Comparison of ENCODE assay signal across 22 cellular contexts in genomic region chr3:131329774-131330173, GRCh38. TPM values are rescaled to one million over a fixed set of nuclear protein-coding genes. Genes with fewer than 3 reads are reported as not detected.
DNase-seq lines count a peak whose midpoint lies in the region; ATAC-seq, FAIRE-seq and TF ChIP-seq lines count a peak whose summit lies in the region.
"Had no signal": no experiment of that assay in that cellular context is flagged by ENCODE, and none has a peak within 500 bp of the region (broad histone marks: within the 10 kb centered on the region; RNA-seq: fewer than 3 reads in every experiment).

No MANE protein-coding gene starts in this region.

- no peak overlapping the region for H3K23ac ChIP-seq in H1 (ENCODE audit: insufficient read length)

- TF ChIP-seq CTCF in GM13977 (IDR thresholded peaks at IDR 0.05; ENCODE audit: extremely low read depth, insufficient read depth, missing control alignments) = no peak
- TF ChIP-seq CTCF in H1 (IDR thresholded peaks at IDR 0.05; ENCODE audit: control extremely low read depth in 1 of 3, insufficient read depth in 1 of 3, low read depth in 1 of 3, low read length in 3 of 3) = no peak
- TF ChIP-seq CTCF in dorsolateral prefrontal cortex (IDR thresholded peaks at IDR 0.05 in 54 of 56, conservative IDR thresholded peaks at IDR 0.05 in 2 of 56; ENCODE audit: low read depth in 1 of 56, partially characterized antibody in 56 of 56) = no peak

- H3K4me1 ChIP-seq in H1 (replicated peaks in 1 of 4; ENCODE audit: control insufficient read depth in 3 of 4, insufficient read depth in 4 of 4, low read length in 3 of 4) = peaks cover 0 to 3% (median 0%) of the 10 kb centered on the region in 4 experiments; a peak in 3 of 7 replicates

- H3K79me2 ChIP-seq in H1 (ENCODE audit: control insufficient read depth in 1 of 2, insufficient read depth in 2 of 2, low read length in 2 of 2) = no peaks in the 10 kb centered on the region

- H3K36me3 ChIP-seq in H1 (ENCODE audit: control insufficient read depth in 2 of 4, insufficient read depth in 4 of 4, low read length in 3 of 4) = no peaks in the 10 kb centered on the region

- H2BK15ac ChIP-seq in H1 (ENCODE audit: low read length) = no peak overlapping the region

- no peak for FAIRE-seq in H1 (lab: Jason Lieb, UNC)
- FAIRE-seq: endothelial cell of umbilical vein had no signal

- H4K8ac ChIP-seq in H1 (ENCODE audit: extremely low read depth, insufficient read depth, low read length) = no peak overlapping the region

- TF ChIP-seq EP300 in H1 (IDR thresholded peaks at IDR 0.05; ENCODE audit: borderline replicate concordance in 1 of 2, low read depth in 2 of 2, low read length in 2 of 2) = no peak

- H3K4me3 Mint-ChIP-seq in natural killer cell treated with Interleukin-12 subunit alpha and Interleukin-12 subunit beta and Interleukin-15 and Interleukin-18, amount 100 ng/mL, for 72 hours = no peak overlapping the region
- H3K4me3 Mint-ChIP-seq: T-helper 2 cell treated with Interferon-gamma antibody and Interleukin-4, amounts not matched to agents 5 μg/mL and 100 μg/mL, for 36 hours had no signal

- no peaks in the 10 kb centered on the region; a peak in 1 of 7 replicates for H3K27me3 ChIP-seq in H1 (replicated peaks in 1 of 4; ENCODE audit: control insufficient read depth in 3 of 4, extremely low read depth in 1 of 4, insufficient read depth in 3 of 4, low read length in 3 of 4)
- no peaks in the 10 kb centered on the region for H3K27me3 ChIP-seq in dorsolateral prefrontal cortex

- H3K56ac ChIP-seq in H1 (replicated peaks; ENCODE audit: insufficient read length, low read depth, low read length) = no peak overlapping the region

- H4K5ac ChIP-seq in H1 (ENCODE audit: insufficient read length, low read depth, low read length) = no peak overlapping the region

- H2BK120ac ChIP-seq in H1 (replicated peaks; ENCODE audit: low read depth, low read length) = no peak overlapping the region

- intact Hi-C loops in dorsolateral prefrontal cortex (cut with DNase I) = no loop called here

- peak overlapping the region; percentile 54 for H4K91ac ChIP-seq in H1 (replicated peaks; ENCODE audit: insufficient read length, low read length)

- H3K4me2 ChIP-seq in H1 (ENCODE audit: insufficient read depth in 1 of 2, low read depth in 2 of 2, low read length in 2 of 2) = no peak overlapping the region

- no peak for TF ChIP-seq RAD21 in H1 (IDR thresholded peaks at IDR 0.05 in 1 of 2, conservative IDR thresholded peaks at IDR 0.05 in 1 of 2; ENCODE audit: low read depth in 2 of 2, low read length in 2 of 2)

- no peak overlapping the region for H3K27ac ChIP-seq in H1 (ENCODE audit: low read depth, low read length)
- no peak overlapping the region for H3K27ac ChIP-seq in dorsolateral prefrontal cortex

- H2BK5ac ChIP-seq in H1 (ENCODE audit: low read depth, low read length) = no peak overlapping the region

- CTCF ChIA-PET in H1 (lab: Charles Lee; ENCODE audit: partially characterized antibody) = no interaction called here

- H3K27ac Mint-ChIP-seq in natural killer cell treated with Interleukin-12 subunit alpha and Interleukin-12 subunit beta and Interleukin-15 and Interleukin-18, amount 100 ng/mL, for 72 hours = no peak overlapping the region
- H3K27ac Mint-ChIP-seq: T-helper 2 cell treated with Interferon-gamma antibody and Interleukin-4, amounts not matched to agents 5 μg/mL and 100 μg/mL, for 36 hours had no signal

- WGBS in H1 (ENCODE audit: extremely low coverage in 1 of 2, insufficient coverage in 1 of 2, insufficient read length in 1 of 2, insufficient replicate concordance in 2 of 2, low coverage in 1 of 2, low lambda C conversion rate in 2 of 2, missing lambda C conversion rate in 1 of 2), 2 experiments = 94% methylated on average over 5 of the region's 5 CpGs; no CpG with 5 or more reads in 1 of the 2 experiments

- no peak for TF ChIP-seq POLR2A in H1 (IDR thresholded peaks at IDR 0.05; ENCODE audit: control extremely low read depth in 1 of 2, low read depth in 2 of 2, low read length in 2 of 2)

- no peak overlapping the region for H2AK5ac ChIP-seq in H1 (ENCODE audit: low read depth, low read length)

- peak; percentile 76 for ATAC-seq in GM19395 (IDR thresholded peaks at IDR 0.05; ENCODE audit: unreplicated experiment)
- ATAC-seq in HG03159 (IDR thresholded peaks at IDR 0.05; ENCODE audit: unreplicated experiment) = peak; percentile 61
- ATAC-seq in natural killer cell treated with Interleukin-12 subunit alpha and Interleukin-12 subunit beta and Interleukin-15 and Interleukin-18, amount 100 ng/mL, for 72 hours = no peak
- ATAC-seq: left cardiac atrium, right cardiac atrium had no signal

- no peak overlapping the region for H3K18ac ChIP-seq in H1 (ENCODE audit: extremely low read depth, low read length)

- no peaks in the 10 kb centered on the region for H3K36me3 Mint-ChIP-seq in natural killer cell treated with Interleukin-12 subunit alpha and Interleukin-12 subunit beta and Interleukin-15 and Interleukin-18, amount 100 ng/mL, for 72 hours

- no peaks in the 10 kb centered on the region for H3K79me1 ChIP-seq in H1 (ENCODE audit: low read depth, low read length)

- H2AFZ ChIP-seq in H1 (ENCODE audit: low read length) = no peak overlapping the region

- H3K4me3 ChIP-seq in H1 (ENCODE audit: extremely low read depth in 1 of 4, insufficient read depth in 2 of 4, low read depth in 3 of 4, low read length in 4 of 4) (no peak overlapping the region), dorsolateral prefrontal cortex (no peak overlapping the region)

- no peak overlapping the region for H3K14ac ChIP-seq in H1 (ENCODE audit: insufficient read length)

- H3K4ac ChIP-seq in H1 (replicated peaks; ENCODE audit: insufficient read length, low read depth, low read length) = no peak overlapping the region

- no peak overlapping the region for H2BK12ac ChIP-seq in H1 (ENCODE audit: low read depth, low read length)

- H2BK20ac ChIP-seq in H1 (ENCODE audit: low read length) = no peak overlapping the region

- no peaks in the 10 kb centered on the region for H3K23me2 ChIP-seq in H1 (ENCODE audit: low read depth, low read length)

- no peaks in the 10 kb centered on the region for H3K4me1 Mint-ChIP-seq in natural killer cell treated with Interleukin-12 subunit alpha and Interleukin-12 subunit beta and Interleukin-15 and Interleukin-18, amount 100 ng/mL, for 72 hours (ENCODE audit: low read depth in 2 of 2)

- DNase-seq in GM13977 (ENCODE audit: low spot score) (peak; percentile 14), H1 (ENCODE audit: low read depth in 1 of 2, low spot score in 2 of 2) (no peak), pons (ENCODE audit: low spot score) (no peak), dorsolateral prefrontal cortex (no peak)
- DNase-seq in activated naive CD4-positive, alpha-beta T cell (lab: John Stamatoyannopoulos, UW) = no peak
- DNase-seq in natural killer cell treated with Interleukin-12 subunit alpha and Interleukin-12 subunit beta and Interleukin-15 and Interleukin-18, amount 100 ng/mL, for 72 hours (ENCODE audit: low spot score) = no peak
- DNase-seq: activated CD4-positive, CD25-positive, alpha-beta regulatory T cell treated with anti-CD3 and anti-CD28 coated beads, Interleukin-2, amount 50 U/mL, for 72 hours; activated CD8-positive, alpha-beta memory T cell treated with anti-CD3 and anti-CD28 coated beads, Interleukin-2, amount 50 U/mL, for 4 hours; aorta; Calu3; foreskin fibroblast; H7; KG1; left cardiac atrium; NCI-H1436; occipital lobe; right cardiac atrium; SHP77 treated with DMSO at 0.1 percent for 48 hours had no signal

- H3K9me3 ChIP-seq in H1 (ENCODE audit: insufficient read depth in 2 of 2, low read depth in 1 of 2, low read length in 1 of 2) = no peaks in the 10 kb centered on the region; a peak in 1 of 4 replicates

- in situ Hi-C loops in GM13977 (cut with MboI; ENCODE audit: low pct_unique_long_range_greater_than_20kb, low sequenced_read_pairs, unreplicated experiment) = no loop called here

- peaks cover 2% of the 10 kb centered on the region for H3K9me3 Mint-ChIP-seq in natural killer cell treated with Interleukin-12 subunit alpha and Interleukin-12 subunit beta and Interleukin-15 and Interleukin-18, amount 100 ng/mL, for 72 hours
- H3K9me3 Mint-ChIP-seq: T-helper 2 cell treated with Interferon-gamma antibody and Interleukin-4, amounts not matched to agents 5 μg/mL and 100 μg/mL, for 36 hours had no signal

- peaks cover 9 to 17% of the 10 kb centered on the region in 2 donors for H3K27me3 Mint-ChIP-seq in natural killer cell treated with Interleukin-12 subunit alpha and Interleukin-12 subunit beta and Interleukin-15 and Interleukin-18, amount 100 ng/mL, for 72 hours

- no peaks in the 10 kb centered on the region for H4K20me1 ChIP-seq in H1 (replicated peaks in 1 of 2; ENCODE audit: control insufficient read depth in 1 of 2, insufficient read depth in 2 of 2, low read length in 2 of 2)

- POLR2A ChIA-PET in H1 (lab: Charles Lee; ENCODE audit: partially characterized antibody) = interaction anchor here (1.4 kb wide), 1 partner anchor 13 kb away, joined by 3 read pairs; no protein-coding TSS in a partner anchor

- H3K9ac ChIP-seq in H1 (replicated peaks in 1 of 4; ENCODE audit: extremely low read depth in 1 of 4, low read depth in 3 of 4, low read length in 3 of 4) = no peak overlapping the region

TF ChIP-seq in H1, 55 proteins besides CTCF, POLR2A, EP300 and RAD21:
- TF ChIP-seq JUN (IDR thresholded peaks at IDR 0.05; ENCODE audit: low read depth, low read length) (no peak), KDM4A (IDR thresholded peaks at IDR 0.05; ENCODE audit: low read depth, low read length, severe bottlenecking) (no peak), SP1 (IDR thresholded peaks at IDR 0.05; ENCODE audit: low read depth, low read length) (no peak), PHF8 (conservative IDR thresholded peaks at IDR 0.05; ENCODE audit: low read depth, low read length) (no peak), CBX8 (IDR thresholded peaks at IDR 0.05; ENCODE audit: borderline replicate concordance, low read depth, low read length) (no peak), KDM1A (IDR thresholded peaks at IDR 0.05; ENCODE audit: borderline replicate concordance, low read length) (no peak)
TF ChIP-seq in H1: peak in this region for 0.

RNA-seq across cellular contexts. Expression of gene NUDT16, which starts 51.8 kb away (rescaled TPM):
- 18.3 and 19.1 TPM in 2 replicates for total RNA-seq in H1 (2021; fragmentation: NEBNext Ultra II Directional; extraction: Animal tissue kit (Norgen Biotek cat#: 25700))
- 8.5 and 12.2 TPM in 2 replicates for polyA plus RNA-seq in H1 (2011; rRNA removed)
- 12.4 TPM for polyA plus RNA-seq in H1 (2011; cell fraction: cytosol; rRNA removed)
- 14.4 TPM for polyA plus RNA-seq in H1 (2011; cell fraction: nucleus; rRNA removed)
- polyA plus RNA-seq in H1 (2012, experiment 1 of 2) = 15.8 to 21.9 TPM (median 18.7 TPM) in 4 replicates
- 3.5 TPM for polyA plus RNA-seq in H1 (2012, experiment 2 of 2)
- 11.3 TPM for polyA plus RNA-seq in H1 (2013, experiment 1 of 2)
- 11.2 TPM for polyA plus RNA-seq in H1 (2013, experiment 2 of 2)
- 9.5 and 11.0 TPM in 2 replicates for polyA minus RNA-seq in H1 (2011; rRNA and poly(A)+ RNA removed)
- polyA minus RNA-seq in H1 (2011; cell fraction: cytosol; rRNA and poly(A)+ RNA removed) = 11.1 TPM
- polyA minus RNA-seq in H1 (2011; cell fraction: nucleus; rRNA and poly(A)+ RNA removed) = 19.6 TPM
- 10 to 100 TPM; 29.4 to 54.0 (median 36.4) TPM for total RNA-seq in dorsolateral prefrontal cortex
- total RNA-seq in natural killer cell treated with Interleukin-12 subunit alpha and Interleukin-12 subunit beta and Interleukin-15 and Interleukin-18, amount 100 ng/mL, for 72 hours = 10 to 100 TPM; 10.1 to 10.9 TPM

Comparison
In these comparisons a context has a peak if more than half of its experiments do, and no peak if none do; other contexts are left out.
1. ATAC-seq: peak in GM19395 (single experiment) and HG03159 (single experiment); none in natural killer cell treated with Interleukin-12 subunit alpha and Interleukin-12 subunit beta and Interleukin-15 and Interleukin-18, amount 100 ng/mL, for 72 hours (0 of 2).